In the genomic region with DNA sequence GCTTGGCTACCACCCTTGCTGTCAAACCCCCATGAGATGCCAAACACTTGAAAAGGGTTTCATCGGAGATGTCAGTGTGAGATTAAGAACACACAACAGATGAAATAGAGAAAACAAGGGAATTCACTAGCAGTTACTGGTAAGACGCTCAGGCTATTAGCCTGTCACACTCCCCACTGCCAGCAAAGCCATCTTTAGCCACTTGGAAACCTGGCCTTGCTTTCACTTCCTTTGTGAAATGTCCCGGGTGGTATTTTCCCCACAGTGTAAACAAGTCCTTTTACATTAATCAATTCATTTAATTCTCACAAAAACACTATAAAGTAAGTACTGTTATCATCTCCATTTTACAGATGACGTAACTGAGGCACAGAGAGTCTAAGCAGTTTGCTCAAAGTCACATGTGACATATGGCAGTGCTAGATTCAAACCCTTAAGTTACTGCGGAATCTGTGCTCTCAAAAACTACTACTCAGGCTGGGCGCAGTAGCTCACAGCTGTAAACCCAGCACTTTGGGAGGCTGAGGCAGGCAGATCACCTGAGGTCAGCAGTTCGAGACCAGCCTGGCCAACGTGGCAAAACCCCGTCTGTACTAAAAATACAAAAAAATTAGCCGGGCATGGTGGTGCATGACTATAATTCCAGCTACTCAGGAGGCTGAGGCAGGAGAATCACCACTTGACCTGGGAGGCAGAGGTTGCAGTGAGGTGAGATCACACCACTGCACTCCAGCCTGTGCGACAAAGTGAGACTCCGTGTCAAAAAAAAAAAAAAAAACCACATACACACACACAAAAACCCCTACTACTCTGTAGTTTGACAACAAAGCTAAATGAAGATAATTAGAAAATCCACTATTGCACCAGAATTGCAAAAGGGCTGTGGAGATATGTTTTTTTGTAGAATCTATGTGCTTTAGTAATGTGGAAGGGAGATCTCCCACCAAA, we compare ENCODE assay signal across 10 cellular contexts. TPM values are rescaled to one million over a fixed set of nuclear protein-coding genes. Genes with fewer than 3 reads are reported as not detected.
DNase-seq lines count a peak whose midpoint lies in the region; ATAC-seq and TF ChIP-seq lines count a peak whose summit lies in the region.
"Had no signal": no experiment of that assay in that cellular context is flagged by ENCODE, and none has a peak within 500 bp of the region (broad histone marks: within the 10 kb centered on the region; RNA-seq: fewer than 3 reads in every experiment).

No MANE protein-coding gene starts in this region.

- peak overlapping the region; percentile 82 for H3K27ac Mint-ChIP-seq in T-helper 1 cell treated with Interleukin-12 subunit alpha and Interleukin-12 subunit beta and Interleukin-4 antibody, amounts not matched to agents 30 μg/mL and 1 μg/mL, for 36 hours
- H3K27ac Mint-ChIP-seq in activated B cell treated with CpG ODN at 0.5 μM for 24 hours (peak overlapping the region; percentile 59), chondrocyte (ENCODE audit: unreplicated experiment) (no peak overlapping the region)
- H3K27ac Mint-ChIP-seq in naive thymus-derived CD8-positive, alpha-beta T cell: peak overlapping the region; percentile 70 to 95 (median 86)
- H3K27ac Mint-ChIP-seq: nephron progenitor cell had no signal

- POLR2A ChIA-PET in activated B cell treated with CpG ODN at 0.5 μM for 24 hours (lab: Charles Lee): interaction anchor here (0.6 to 1.3 kb wide), 4 partner anchors 25 to 192 kb away, joined by 3 to 8 read pairs (median 4); a partner anchor contains a TSS
- POLR2A ChIA-PET in naive thymus-derived CD8-positive, alpha-beta T cell (lab: Charles Lee): interaction anchor here (0.7 to 1.6 kb wide), 7 partner anchors 9 to 127 kb away, joined by 3 to 9 read pairs (median 4); a partner anchor contains a TSS

- DNase-seq in T-helper 1 cell: no peak
- no peak for DNase-seq in activated B cell treated with CpG ODN at 0.5 μM for 24 hours
- DNase-seq in naive thymus-derived CD8-positive, alpha-beta T cell: peak in 2 of 10 donors; percentile 8 to 18
- DNase-seq in NCI-H2171 (lab: John Stamatoyannopoulos, UW): no peak
- DNase-seq in NCI-H345 (lab: John Stamatoyannopoulos, UW): no peak
- DNase-seq in chondrocyte (ENCODE audit: low spot score): no peak
- DNase-seq: adrenal gland, nephron progenitor cell had no signal

- no peaks in the 10 kb centered on the region for H3K9me3 Mint-ChIP-seq in T-helper 1 cell treated with Interleukin-12 subunit alpha and Interleukin-12 subunit beta and Interleukin-4 antibody, amounts not matched to agents 30 μg/mL and 1 μg/mL, for 36 hours
- H3K9me3 Mint-ChIP-seq in activated B cell treated with CpG ODN at 0.5 μM for 24 hours (no peaks in the 10 kb centered on the region), chondrocyte (ENCODE audit: low read depth) (peaks cover 3% of the 10 kb centered on the region)
- no peaks in the 10 kb centered on the region for H3K9me3 Mint-ChIP-seq in naive thymus-derived CD8-positive, alpha-beta T cell
- H3K9me3 Mint-ChIP-seq: nephron progenitor cell had no signal

- peaks cover 7% of the 10 kb centered on the region for H3K36me3 Mint-ChIP-seq in T-helper 1 cell treated with Interleukin-12 subunit alpha and Interleukin-12 subunit beta and Interleukin-4 antibody, amounts not matched to agents 30 μg/mL and 1 μg/mL, for 36 hours (ENCODE audit: low read depth)
- H3K36me3 Mint-ChIP-seq in activated B cell treated with CpG ODN at 0.5 μM for 24 hours (ENCODE audit: low read depth) (no peaks in the 10 kb centered on the region), chondrocyte (ENCODE audit: low read depth) (no peaks in the 10 kb centered on the region)
- H3K36me3 Mint-ChIP-seq in naive thymus-derived CD8-positive, alpha-beta T cell: no peaks in the 10 kb centered on the region

- no peaks in the 10 kb centered on the region for H3K27me3 Mint-ChIP-seq in T-helper 1 cell treated with Interleukin-12 subunit alpha and Interleukin-12 subunit beta and Interleukin-4 antibody, amounts not matched to agents 30 μg/mL and 1 μg/mL, for 36 hours (ENCODE audit: low read depth)
- H3K27me3 Mint-ChIP-seq in activated B cell treated with CpG ODN at 0.5 μM for 24 hours (no peaks in the 10 kb centered on the region), chondrocyte (ENCODE audit: low read depth) (no peaks in the 10 kb centered on the region)
- no peaks in the 10 kb centered on the region for H3K27me3 Mint-ChIP-seq in naive thymus-derived CD8-positive, alpha-beta T cell

- H3K4me1 Mint-ChIP-seq in T-helper 1 cell treated with Interleukin-12 subunit alpha and Interleukin-12 subunit beta and Interleukin-4 antibody, amounts not matched to agents 30 μg/mL and 1 μg/mL, for 36 hours (ENCODE audit: low read depth): peaks cover 43% of the 10 kb centered on the region
- H3K4me1 Mint-ChIP-seq in activated B cell treated with CpG ODN at 0.5 μM for 24 hours (peaks cover 43% of the 10 kb centered on the region), chondrocyte (ENCODE audit: low read depth) (peaks cover 36% of the 10 kb centered on the region)
- H3K4me1 Mint-ChIP-seq in naive thymus-derived CD8-positive, alpha-beta T cell: peaks cover 23 to 56% (median 54%) of the 10 kb centered on the region in 4 donors

- ATAC-seq in GM21529 (IDR thresholded peaks at IDR 0.05; ENCODE audit: unreplicated experiment) (peak; percentile 48), activated B cell treated with CpG ODN at 0.5 μM for 24 hours (ENCODE audit: low read depth) (peak; percentile 63)
- ATAC-seq in naive thymus-derived CD8-positive, alpha-beta T cell: peak; percentile 22 to 55

- intact Hi-C loops in activated B cell treated with CpG ODN at 0.5 μM for 24 hours (cut with micrococcal nuclease): no loop called here

- TF ChIP-seq CTCF in activated B cell treated with CpG ODN at 0.5 μM for 24 hours (IDR thresholded peaks at IDR 0.05) (no peak), chondrocyte (IDR thresholded peaks at IDR 0.05) (no peak)

- CTCF ChIA-PET in activated B cell treated with CpG ODN at 0.5 μM for 24 hours (lab: Charles Lee): interaction anchor here (1.2 kb wide), 1 partner anchor 25 kb away, joined by 3 read pairs; no protein-coding TSS in a partner anchor

- H3K4me3 Mint-ChIP-seq in T-helper 1 cell treated with Interleukin-12 subunit alpha and Interleukin-12 subunit beta and Interleukin-4 antibody, amounts not matched to agents 30 μg/mL and 1 μg/mL, for 36 hours: peak overlapping the region; percentile 29
- peak overlapping the region; percentile 44 for H3K4me3 Mint-ChIP-seq in activated B cell treated with CpG ODN at 0.5 μM for 24 hours
- peak overlapping the region; percentile 49 to 78 (median 71) for H3K4me3 Mint-ChIP-seq in naive thymus-derived CD8-positive, alpha-beta T cell
- no peak overlapping the region for H3K4me3 Mint-ChIP-seq in chondrocyte (ENCODE audit: unreplicated experiment)
- H3K4me3 Mint-ChIP-seq: nephron progenitor cell had no signal

RNA-seq across cellular contexts. Expression of a gene that starts 32.6 kb away (rescaled TPM):
- 146 and 152 TPM in 2 replicates for total RNA-seq in activated B cell treated with CpG ODN at 0.5 μM for 24 hours
- total RNA-seq in naive thymus-derived CD8-positive, alpha-beta T cell: 100 to 1,000 TPM; 121 to 130 TPM
- 100 to 1,000 TPM in 1 of 3 donors, 10 to 100 TPM in 2; 92.1 to 115 (median 99.2) TPM for polyA plus RNA-seq in naive thymus-derived CD8-positive, alpha-beta T cell
- total RNA-seq in chondrocyte: 90.5 to 136 TPM (median 95.1 TPM) in 3 replicates

RNA-seq across cellular contexts. Expression of a gene that starts 42.9 kb away (rescaled TPM):
- total RNA-seq in activated B cell treated with CpG ODN at 0.5 μM for 24 hours: 249 and 275 TPM in 2 replicates
- 100 to 1,000 TPM; 230 to 235 TPM for total RNA-seq in naive thymus-derived CD8-positive, alpha-beta T cell
- 100 to 1,000 TPM; 287 to 748 (median 546) TPM for polyA plus RNA-seq in naive thymus-derived CD8-positive, alpha-beta T cell
- total RNA-seq in chondrocyte: 155 to 204 TPM (median 197 TPM) in 3 replicates
